Comparison of ENCODE assay signal across 16 cellular contexts in genomic region chr18:8139971-8140406, GRCh38.
DNase-seq lines count a peak whose midpoint lies in the region; ATAC-seq and TF ChIP-seq lines count a peak whose summit lies in the region.
"Had no signal": no experiment of that assay in that cellular context is flagged by ENCODE, and none has a peak within 500 bp of the region (broad histone marks: within the 10 kb centered on the region; RNA-seq: fewer than 3 reads in every experiment).

No MANE protein-coding gene starts in this region.

- H3K4me1 ChIP-seq in lung (ENCODE audit: control insufficient read depth in 2 of 2, insufficient read depth in 2 of 2, low read length in 2 of 2) (peaks cover 9 to 12% of the 10 kb centered on the region in 2 donors), subcutaneous abdominal adipose tissue (ENCODE audit: control insufficient read depth in 5 of 5, insufficient read depth in 5 of 5, low read length in 5 of 5) (peaks cover 11 to 52% (median 37%) of the 10 kb centered on the region in 5 donors)
- H3K4me1 ChIP-seq: ascending aorta, parathyroid adenoma had no signal

- in situ Hi-C loops in GM13977 (cut with MboI; ENCODE audit: low pct_unique_long_range_greater_than_20kb, low sequenced_read_pairs, unreplicated experiment): no loop called here

- H3K9me3 ChIP-seq in lung (ENCODE audit: control insufficient read depth in 2 of 2, insufficient read depth in 1 of 2, low read length in 1 of 2): no peaks in the 10 kb centered on the region
- H3K9me3 ChIP-seq in subcutaneous abdominal adipose tissue (ENCODE audit: control insufficient read depth in 5 of 5, low read length in 5 of 5): no peaks in the 10 kb centered on the region
- H3K9me3 ChIP-seq: ascending aorta, MG63, mucosa of descending colon had no signal

- peak overlapping the region; percentile 94 for H3K27ac Mint-ChIP-seq in HFFc6
- H3K27ac Mint-ChIP-seq: activated T-helper 1 cell treated with anti-CD3 and anti-CD28 coated beads, Interleukin-12 subunit alpha, Interleukin-12 subunit beta, Interleukin-2, Interleukin-4 antibody, amounts not matched to agents 30 ng/mL and 10 ng/mL and 1 ng/mL, durations not matched to agents 14 hours and 24 hours and 36 hours had no signal

- no peak overlapping the region; the same call in 1 of the 2 replicates for H3K4me3 Mint-ChIP-seq in HFFc6
- H3K4me3 Mint-ChIP-seq: activated T-helper 1 cell treated with anti-CD3 and anti-CD28 coated beads, Interleukin-12 subunit alpha, Interleukin-12 subunit beta, Interleukin-2, Interleukin-4 antibody, amounts not matched to agents 30 ng/mL and 10 ng/mL and 1 ng/mL, durations not matched to agents 14 hours and 24 hours and 36 hours had no signal

- no peaks in the 10 kb centered on the region; the same call in 1 of the 2 replicates for H3K9me3 Mint-ChIP-seq in HFFc6

- DNase-seq in HFFc6: no peak
- peak; percentile 89 for DNase-seq in fibroblast of gingiva (ENCODE audit: low read depth)
- no peak for DNase-seq in lung (ENCODE audit: low spot score)
- DNase-seq in GM13977 (ENCODE audit: low spot score): no peak
- no peak for DNase-seq in stimulated activated CD8-positive, alpha-beta memory T cell treated with anti-CD3 and anti-CD28 coated beads, Interleukin-4, amount 100 ng/mL, for 48 hours
- DNase-seq in SW480 (ENCODE audit: low spot score): no peak
- DNase-seq: GF-D8; MG63; mucosa of descending colon; stimulated activated CD4-positive, alpha-beta T cell treated with anti-CD3 and anti-CD28 coated beads, Interleukin-1b, Interleukin-23, amount 100 ng/mL, for 48 hours had no signal

- peaks cover 2% of the 10 kb centered on the region; the same call in 1 of the 2 replicates for H3K27me3 Mint-ChIP-seq in HFFc6 (ENCODE audit: insufficient read depth)

- H3K4me1 Mint-ChIP-seq in HFFc6 (ENCODE audit: low read depth): peaks cover 52% of the 10 kb centered on the region

- H3K4me3 ChIP-seq in lung (no peak overlapping the region), subcutaneous abdominal adipose tissue (ENCODE audit: low read depth in 1 of 5, low read length in 5 of 5) (peak overlapping the region in 2 of 5 donors; percentile 10 to 40)
- H3K4me3 ChIP-seq: ascending aorta, dorsolateral prefrontal cortex, MG63, mucosa of descending colon had no signal

- H3K27me3 ChIP-seq in lung (ENCODE audit: control insufficient read depth, insufficient read depth) (no peaks in the 10 kb centered on the region), subcutaneous abdominal adipose tissue (ENCODE audit: control insufficient read depth in 5 of 5, insufficient read depth in 4 of 5, low read length in 5 of 5) (no peaks in the 10 kb centered on the region)
- H3K27me3 ChIP-seq: ascending aorta, dorsolateral prefrontal cortex, MG63 had no signal

- H3K9ac ChIP-seq in subcutaneous abdominal adipose tissue (ENCODE audit: low read length in 5 of 5): peak overlapping the region in 2 of 5 donors; percentile 16 to 17
- H3K9ac ChIP-seq: parathyroid adenoma had no signal

- TF ChIP-seq CTCF in HFFc6 (IDR thresholded peaks at IDR 0.05) (no peak), lung (IDR thresholded peaks at IDR 0.05; ENCODE audit: control extremely low read depth, extremely low read depth) (no peak), GM13977 (IDR thresholded peaks at IDR 0.05; ENCODE audit: extremely low read depth, insufficient read depth, missing control alignments) (no peak)

- H3K27ac ChIP-seq in lung (ENCODE audit: low read depth in 1 of 2, low read length in 1 of 2) (peak overlapping the region in 1 of 2 donors; percentile 52), subcutaneous abdominal adipose tissue (ENCODE audit: low read depth, low read length) (peak overlapping the region; percentile 79)
- H3K27ac ChIP-seq: ascending aorta, parathyroid adenoma had no signal

- H3K36me3 ChIP-seq in lung (ENCODE audit: control insufficient read depth in 2 of 2, insufficient read depth in 2 of 2, low read length in 2 of 2) (peaks cover 0 to 7% of the 10 kb centered on the region in 2 donors), subcutaneous abdominal adipose tissue (ENCODE audit: control insufficient read depth in 5 of 5, insufficient read depth in 5 of 5, low read length in 5 of 5) (peaks cover 0 to 12% (median 5%) of the 10 kb centered on the region in 5 donors)
- H3K36me3 ChIP-seq: MG63 had no signal

- ATAC-seq in lung (ENCODE audit: insufficient read depth, low FRiP score) (peak; percentile 50), HG03442 (IDR thresholded peaks at IDR 0.05; ENCODE audit: unreplicated experiment) (no peak)
- ATAC-seq: mucosa of descending colon had no signal

- H3K36me3 Mint-ChIP-seq in HFFc6 (ENCODE audit: low read depth): peaks cover 28% of the 10 kb centered on the region

- WGBS in lung, 2 donors: 87 to 88% methylated on average over 7 of the region's 7 CpGs
